23 cellular contexts compared by ENCODE assay signal in the genomic region with DNA sequence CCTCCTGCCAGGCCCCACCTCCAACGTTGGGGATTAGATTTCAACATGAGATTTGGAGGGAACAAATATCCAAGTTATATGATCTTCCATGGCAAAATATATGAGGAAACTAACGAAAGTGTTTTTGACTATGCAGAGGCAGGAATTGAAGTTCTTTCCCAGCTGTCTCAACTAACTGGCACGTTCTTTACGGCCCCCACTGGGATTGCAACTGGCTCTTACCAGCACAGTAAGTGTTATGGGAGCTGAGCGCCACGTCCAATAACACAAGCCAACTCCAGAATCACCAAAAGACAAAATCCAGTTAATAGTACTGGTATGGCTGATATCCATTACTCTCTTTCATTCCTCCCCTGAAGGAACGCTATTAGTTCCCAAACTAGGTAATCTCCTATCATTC.
"Had no signal": no experiment of that assay in that cellular context is flagged by ENCODE, and none has a peak within 500 bp of the region (broad histone marks: within the 10 kb centered on the region; RNA-seq: fewer than 3 reads in every experiment).

No MANE protein-coding gene starts in this region.

- H3K4me1 ChIP-seq: breast epithelium, SJSA1 had no signal

- DNase-seq: activated CD4-positive, alpha-beta T cell treated with anti-CD3 and anti-CD28 coated beads for 48 hours; activated CD4-positive, alpha-beta T cell treated with anti-CD3 and anti-CD28 coated beads, Interleukin-2, amount 50 U/mL, for 4 hours; activated CD4-positive, CD25-positive, alpha-beta regulatory T cell treated with anti-CD3 and anti-CD28 coated beads, Interleukin-2, amount 50 U/mL, for 72 hours; activated CD8-positive, alpha-beta memory T cell treated with anti-CD3 and anti-CD28 coated beads, Interleukin-2, amount 50 U/mL, for 48 hours; activated CD8-positive, alpha-beta T cell treated with anti-CD3 and anti-CD28 coated beads, Interleukin-2, amount 10 ng/mL, durations not matched to agents 7 days and 5 days; activated effector memory CD4-positive, alpha-beta T cell treated with Interleukin-2 at 50 U/mL for 16 hours; activated naive CD4-positive, alpha-beta T cell; activated T-cell treated with anti-CD3 and anti-CD28 coated beads, Interleukin-2, amount 50 U/mL, for 1 hour; aorta; central memory CD4-positive, alpha-beta T cell; MM.1S; NCI-H1105 treated with DMSO at 0.1 percent for 48 hours; NCI-H1436 treated with DMSO at 0.1 percent for 48 hours; NCI-H187 treated with DMSO at 0.1 percent for 48 hours; NCI-H2081 treated with DMSO at 0.1 percent for 48 hours; NCI-H226; NCI-H526 treated with DMSO at 0.1 percent for 48 hours; NCI-H82; SW 1271 had no signal

- H3K27me3 ChIP-seq: breast epithelium, SJSA1 had no signal

- H3K4me3 ChIP-seq: breast epithelium, SJSA1 had no signal

- ATAC-seq: activated CD8-positive, alpha-beta T cell treated with anti-CD3 and anti-CD28 coated beads, Interleukin-2, amount 10 ng/mL, durations not matched to agents 7 days and 5 days; SK-N-SH treated with all-trans-retinoic acid at 6 μM for 48 hours had no signal

- H3K27ac ChIP-seq: breast epithelium, KMS-11, SJSA1 had no signal

- H3K9me3 ChIP-seq: breast epithelium, SJSA1 had no signal

- H3K36me3 ChIP-seq: breast epithelium, SJSA1 had no signal
